ENCODE assay signal across 8 cellular contexts in the genomic region with DNA sequence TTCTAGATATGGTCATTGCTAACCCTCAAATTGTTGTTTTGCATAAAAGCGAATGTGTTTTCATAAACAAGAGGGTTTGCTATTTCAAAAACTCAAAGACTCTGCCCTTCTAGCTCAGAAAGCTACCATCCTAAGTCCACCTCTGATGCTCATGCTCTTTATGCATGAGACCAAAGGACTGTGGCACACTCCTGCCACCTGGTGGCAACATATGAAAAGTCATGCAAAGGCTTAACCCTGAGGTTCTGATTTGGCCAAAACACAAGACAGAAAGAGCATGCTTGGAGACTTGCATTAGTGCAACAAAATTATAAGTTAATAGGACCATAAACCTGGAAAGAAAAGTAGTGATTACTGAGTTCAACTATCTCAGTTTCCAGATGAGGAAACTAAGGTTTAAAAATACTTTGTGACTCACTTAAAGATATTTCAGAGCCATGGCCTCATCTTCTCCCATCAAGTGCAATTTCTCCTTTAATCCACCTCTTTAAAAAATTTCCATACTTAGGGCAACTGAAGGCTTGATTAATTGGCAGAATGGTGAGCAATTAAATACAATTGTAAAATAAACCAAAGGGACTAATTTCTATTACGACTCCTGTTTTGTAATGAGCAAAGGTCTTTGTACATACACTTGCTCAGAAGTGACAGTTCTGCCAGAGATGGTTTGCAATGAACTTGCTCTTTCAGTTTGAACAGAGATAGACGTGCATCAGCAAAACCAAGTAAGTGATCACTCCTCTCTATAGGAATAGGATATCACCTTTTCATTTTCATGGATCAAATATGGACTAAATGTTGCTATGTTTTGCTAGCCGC.
DNase-seq lines count a peak whose midpoint lies in the region; ATAC-seq lines count a peak whose summit lies in the region.

No MANE protein-coding gene starts in this region.

- no peaks in the 10 kb centered on the region for H3K79me1 ChIP-seq in mesendoderm (ENCODE audit: low read length)

- H3K79me2 ChIP-seq in mesendoderm (ENCODE audit: control insufficient read depth, insufficient read depth, low read length) = no peaks in the 10 kb centered on the region

- peak; percentile 79 for ATAC-seq in GM19438 (IDR thresholded peaks at IDR 0.05; ENCODE audit: low read depth, unreplicated experiment)
- peak; percentile 73 for ATAC-seq in HG03460 (IDR thresholded peaks at IDR 0.05; ENCODE audit: unreplicated experiment)

- no peak overlapping the region for H2AK5ac ChIP-seq in mesendoderm (ENCODE audit: low read length)

- H2BK120ac ChIP-seq in mesendoderm (ENCODE audit: low read depth, low read length) = no peak overlapping the region

- no peak overlapping the region for H3K9ac ChIP-seq in mesendoderm (ENCODE audit: low read length)

- H2BK5ac ChIP-seq in mesendoderm (ENCODE audit: low read length) = no peak overlapping the region

- no peak overlapping the region for H3K23ac ChIP-seq in mesendoderm (ENCODE audit: low read length)

- H3K4me1 ChIP-seq in effector memory CD4-positive, alpha-beta T cell (ENCODE audit: control insufficient read depth, insufficient read depth, low read length, poor library complexity, severe bottlenecking) = no peaks in the 10 kb centered on the region
- peaks cover 6% of the 10 kb centered on the region for H3K4me1 ChIP-seq in mesendoderm (ENCODE audit: control insufficient read depth, low read depth, low read length)

- H4K5ac ChIP-seq in mesendoderm (ENCODE audit: low read length) = no peak overlapping the region

- WGBS in mesendoderm (ENCODE audit: extremely low coverage, insufficient coverage, low lambda C conversion rate) = no CpG with 5 or more reads among the region's 4 CpGs

- no peak overlapping the region for H3K56ac ChIP-seq in mesendoderm (ENCODE audit: low read length)

- H3K9me3 ChIP-seq in effector memory CD4-positive, alpha-beta T cell (ENCODE audit: control insufficient read depth, low read length) = no peaks in the 10 kb centered on the region

- H3K4me3 ChIP-seq in effector memory CD4-positive, alpha-beta T cell (ENCODE audit: insufficient read depth, low read depth, low read length, poor library complexity, severe bottlenecking) = no peak overlapping the region
- H3K4me3 ChIP-seq in mesendoderm (ENCODE audit: low read length) = no peak overlapping the region

- H4K8ac ChIP-seq in mesendoderm (ENCODE audit: low read depth, low read length) = no peak overlapping the region

- H2BK15ac ChIP-seq in mesendoderm (replicated peaks; ENCODE audit: low read depth) = no peak overlapping the region

- H3K27me3 ChIP-seq in effector memory CD4-positive, alpha-beta T cell (replicated peaks; ENCODE audit: control insufficient read depth, insufficient read depth, low read length, poor library complexity, severe bottlenecking) = no peaks in the 10 kb centered on the region
- no peaks in the 10 kb centered on the region for H3K27me3 ChIP-seq in mesendoderm (ENCODE audit: insufficient read depth, low read length, poor library complexity)

- H3K4me2 ChIP-seq in mesendoderm (ENCODE audit: low read length) = no peak overlapping the region

- no peak overlapping the region for H3K18ac ChIP-seq in mesendoderm (ENCODE audit: low read length)

- no peaks in the 10 kb centered on the region for H3K36me3 ChIP-seq in effector memory CD4-positive, alpha-beta T cell (ENCODE audit: control insufficient read depth, insufficient read depth, low read length)
- H3K36me3 ChIP-seq in mesendoderm (ENCODE audit: control insufficient read depth, insufficient read depth, low read length) = no peaks in the 10 kb centered on the region

- no peak overlapping the region for H3K27ac ChIP-seq in effector memory CD4-positive, alpha-beta T cell (ENCODE audit: insufficient read depth, low read length, poor library complexity, severe bottlenecking)
- H3K27ac ChIP-seq in mesendoderm (ENCODE audit: low read depth, low read length) = no peak overlapping the region

- DNase-seq in COLO829 (ENCODE audit: low spot score) (peak; percentile 77), NCI-H526 (lab: John Stamatoyannopoulos, UW) (peak; percentile 46 to 70), mesendoderm (peak; percentile 81)
- DNase-seq in activated CD4-positive, alpha-beta T cell treated with anti-CD3 and anti-CD28 coated beads, Interleukin-2, amount 50 U/mL, for 24 hours (ENCODE audit: low read depth in 1 of 2, low spot score in 1 of 2) = peak; percentile 21 to 46
- peak in 2 of 3 donors; percentile 1 to 27 for DNase-seq in effector memory CD4-positive, alpha-beta T cell
- DNase-seq in stimulated activated CD8-positive, alpha-beta memory T cell treated with anti-CD3 and anti-CD28 coated beads, Interleukin-4, amount 100 ng/mL, for 24 hours (ENCODE audit: low read depth) = peak; percentile 39

- H3K4ac ChIP-seq in mesendoderm (ENCODE audit: low read depth, low read length) = no peak overlapping the region

Comparison
In these comparisons a context has a peak if more than half of its experiments do, and no peak if none do; other contexts are left out.
1. DNase-seq: peak in every context shown above with its lines; median percentile 81 in mesendoderm; 77 in COLO829; 58 in NCI-H526; 39 in stimulated activated CD8-positive, alpha-beta memory T cell treated with anti-CD3 and anti-CD28 coated beads, Interleukin-4, amount 100 ng/mL, for 24 hours; 34 in activated CD4-positive, alpha-beta T cell treated with anti-CD3 and anti-CD28 coated beads, Interleukin-2, amount 50 U/mL, for 24 hours; 14 in effector memory CD4-positive, alpha-beta T cell.